15 cellular contexts compared by ENCODE assay signal in the genomic region with DNA sequence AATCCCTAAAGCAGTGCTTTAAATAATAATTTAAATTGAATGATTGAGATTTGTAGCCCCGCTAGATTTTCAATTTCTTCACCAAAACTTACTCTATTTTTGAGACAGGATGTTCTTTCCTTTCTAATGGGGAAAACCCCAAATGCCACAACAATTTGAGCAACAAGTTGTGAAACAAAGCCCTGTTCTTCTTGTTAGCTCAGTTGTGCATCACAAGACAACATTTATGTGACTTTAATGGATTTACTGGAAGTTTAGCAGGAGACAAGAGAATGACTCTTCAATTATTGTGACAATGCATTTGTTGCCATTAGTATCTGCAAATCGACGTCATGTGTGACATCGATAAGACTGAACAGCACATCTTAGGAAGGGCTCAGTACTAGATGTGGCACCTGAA.
"Had no signal": no experiment of that assay in that cellular context is flagged by ENCODE, and none has a peak within 500 bp of the region (broad histone marks: within the 10 kb centered on the region; RNA-seq: fewer than 3 reads in every experiment).

No MANE protein-coding gene starts in this region.

- DNase-seq: activated CD4-positive, alpha-beta T cell treated with anti-CD3 and anti-CD28 coated beads, Interleukin-2, amount 10 ng/mL, durations not matched to agents 24 days and 14 days; activated naive CD4-positive, alpha-beta T cell treated with anti-CD3 and anti-CD28 coated beads for 36 hours; central memory CD4-positive, alpha-beta T cell; cortex of kidney; effector CD8-positive, alpha-beta T cell; glutamatergic neuron; left colon; natural killer cell; nucleus accumbens; psoas muscle; stimulated activated CD4-positive, alpha-beta T cell treated with anti-CD3 and anti-CD28 coated beads, Interleukin-12 subunit alpha, Interleukin-12 subunit beta, amount 100 ng/mL, for 4 hours; stimulated activated naive CD4-positive, alpha-beta T cell; substantia nigra; transverse colon had no signal

- H3K27ac ChIP-seq: psoas muscle, transverse colon had no signal

- H3K4me3 Mint-ChIP-seq: activated CD4-positive, alpha-beta T cell treated with anti-CD3 and anti-CD28 coated beads, Interleukin-2, amount 10 ng/mL, durations not matched to agents 24 days and 14 days; activated naive CD4-positive, alpha-beta T cell treated with anti-CD3 and anti-CD28 coated beads for 36 hours; natural killer cell; WTC11 had no signal

- H3K27ac Mint-ChIP-seq: activated CD4-positive, alpha-beta T cell treated with anti-CD3 and anti-CD28 coated beads, Interleukin-2, amount 10 ng/mL, durations not matched to agents 24 days and 14 days; activated naive CD4-positive, alpha-beta T cell treated with anti-CD3 and anti-CD28 coated beads for 36 hours; natural killer cell; WTC11 had no signal

- H3K9me3 Mint-ChIP-seq: activated naive CD4-positive, alpha-beta T cell treated with anti-CD3 and anti-CD28 coated beads for 36 hours had no signal

- H3K27me3 ChIP-seq: transverse colon had no signal

- H3K4me1 Mint-ChIP-seq: activated CD4-positive, alpha-beta T cell treated with anti-CD3 and anti-CD28 coated beads, Interleukin-2, amount 10 ng/mL, durations not matched to agents 24 days and 14 days; natural killer cell; WTC11 had no signal

- H3K27me3 Mint-ChIP-seq: activated CD4-positive, alpha-beta T cell treated with anti-CD3 and anti-CD28 coated beads, Interleukin-2, amount 10 ng/mL, durations not matched to agents 24 days and 14 days had no signal

- H3K36me3 ChIP-seq: transverse colon had no signal

- H3K4me3 ChIP-seq: psoas muscle, transverse colon had no signal

- H3K4me1 ChIP-seq: psoas muscle, transverse colon had no signal

- H3K36me3 Mint-ChIP-seq: natural killer cell had no signal

- H3K9me3 ChIP-seq: psoas muscle, transverse colon had no signal
